In the genomic region with DNA sequence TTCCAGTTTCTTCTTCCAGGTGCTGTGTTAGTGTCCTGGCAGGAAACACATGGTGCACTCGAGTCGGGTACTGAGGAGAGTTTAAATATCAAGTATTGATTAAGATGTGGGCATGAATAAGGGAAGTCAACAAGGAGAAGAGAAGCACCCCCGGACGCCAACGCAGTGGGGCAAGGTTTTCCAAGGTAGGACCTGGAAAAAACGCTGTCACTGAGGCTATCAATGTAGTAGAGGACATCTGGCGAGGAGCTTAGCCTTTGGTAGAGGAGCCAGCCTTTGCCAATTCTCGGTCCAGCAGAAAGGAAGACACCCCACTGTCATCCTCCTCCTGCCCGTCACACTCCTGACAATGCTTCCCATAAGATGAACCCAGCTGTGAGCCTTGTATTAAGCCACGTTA, we compare ENCODE assay signal across 9 cellular contexts.
"Had no signal": no experiment of that assay in that cellular context is flagged by ENCODE, and none has a peak within 500 bp of the region (broad histone marks: within the 10 kb centered on the region; RNA-seq: fewer than 3 reads in every experiment).

No MANE protein-coding gene starts in this region.

- H3K4me3 ChIP-seq: GM23338, K562 had no signal

- FAIRE-seq: H1, H54, HTR-8/SVneo, K562 had no signal

- DNase-seq: H9, HCEC 1CT, IMR-90, KG1 had no signal
